In the genomic region with DNA sequence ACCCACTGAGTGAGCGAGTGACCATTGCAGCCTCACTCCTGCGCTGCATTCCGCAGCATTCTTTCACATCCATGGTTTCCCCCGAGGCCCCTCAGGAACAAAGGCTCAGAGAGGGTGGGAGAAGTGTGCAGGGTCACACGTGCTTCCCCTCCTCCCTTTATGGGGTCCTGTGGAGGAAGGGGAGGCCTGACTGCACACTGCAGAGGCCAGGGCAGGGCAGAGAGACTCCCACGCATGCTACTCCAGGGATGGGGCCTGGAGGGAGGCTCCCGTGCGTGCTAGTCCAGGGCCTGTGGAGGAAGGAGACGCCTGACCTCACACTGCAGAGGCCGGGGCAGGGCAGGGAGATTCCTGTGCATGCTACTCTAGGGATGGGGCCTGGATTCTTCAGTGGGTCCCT, we compare ENCODE assay signal across 1 cellular context.
TF ChIP-seq lines count a peak whose summit lies in the region.

No MANE protein-coding gene starts in this region.

TF ChIP-seq in K562, 482 proteins besides CTCF, POLR2A, EP300 and RAD21:
- TF ChIP-seq, protein P1, sequence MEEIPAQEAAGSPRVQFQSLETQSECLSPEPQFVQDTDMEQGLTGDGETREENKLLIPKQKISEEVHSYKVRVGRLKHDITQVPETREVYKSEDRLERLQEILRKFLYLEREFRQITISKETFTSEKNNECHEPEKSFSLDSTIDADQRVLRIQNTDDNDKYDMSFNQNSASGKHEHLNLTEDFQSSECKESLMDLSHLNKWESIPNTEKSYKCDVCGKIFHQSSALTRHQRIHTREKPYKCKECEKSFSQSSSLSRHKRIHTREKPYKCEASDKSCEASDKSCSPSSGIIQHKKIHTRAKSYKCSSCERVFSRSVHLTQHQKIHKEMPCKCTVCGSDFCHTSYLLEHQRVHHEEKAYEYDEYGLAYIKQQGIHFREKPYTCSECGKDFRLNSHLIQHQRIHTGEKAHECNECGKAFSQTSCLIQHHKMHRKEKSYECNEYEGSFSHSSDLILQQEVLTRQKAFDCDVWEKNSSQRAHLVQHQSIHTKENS (CRISPR knock-in tag; IDR thresholded peaks at IDR 0.05), result no peak
- TF ChIP-seq NR1H2 (CRISPR knock-in tag; IDR thresholded peaks at IDR 0.05) (no peak), ZNF23 (CRISPR knock-in tag; IDR thresholded peaks at IDR 0.05) (no peak), GABPA (tag; conservative IDR thresholded peaks at IDR 0.05; ENCODE audit: low read depth) (no peak), SAP30 (IDR thresholded peaks at IDR 0.05; ENCODE audit: borderline replicate concordance, insufficient read depth, low read depth, low read length, poor library complexity, severe bottlenecking) (no peak), PTRF (tag; IDR thresholded peaks at IDR 0.05) (no peak), HEY1 (CRISPR knock-in tag; IDR thresholded peaks at IDR 0.05; ENCODE audit: borderline replicate concordance) (no peak), COPS2 (conservative IDR thresholded peaks at IDR 0.05) (no peak), ZNF584 (CRISPR knock-in tag; IDR thresholded peaks at IDR 0.05; ENCODE audit: low read depth) (no peak), NEUROD1 (IDR thresholded peaks at IDR 0.05; ENCODE audit: borderline replicate concordance, low read depth, low read length, partially characterized antibody) (no peak), HNRNPK (IDR thresholded peaks at IDR 0.05; ENCODE audit: low read depth, low read length, poor library complexity, severe bottlenecking) (no peak), SNRNP70 (optimal IDR thresholded peaks at IDR 0.05; ENCODE audit: low read depth, low read length) (no peak), HDAC6 (IDR thresholded peaks at IDR 0.05; ENCODE audit: low read depth, low read length) (no peak), TRIM24 (IDR thresholded peaks at IDR 0.05) (no peak), ZNF311 (CRISPR knock-in tag; IDR thresholded peaks at IDR 0.05) (no peak), KDM2B (CRISPR knock-in tag; IDR thresholded peaks at IDR 0.05) (no peak)
- TF ChIP-seq, protein P2, sequence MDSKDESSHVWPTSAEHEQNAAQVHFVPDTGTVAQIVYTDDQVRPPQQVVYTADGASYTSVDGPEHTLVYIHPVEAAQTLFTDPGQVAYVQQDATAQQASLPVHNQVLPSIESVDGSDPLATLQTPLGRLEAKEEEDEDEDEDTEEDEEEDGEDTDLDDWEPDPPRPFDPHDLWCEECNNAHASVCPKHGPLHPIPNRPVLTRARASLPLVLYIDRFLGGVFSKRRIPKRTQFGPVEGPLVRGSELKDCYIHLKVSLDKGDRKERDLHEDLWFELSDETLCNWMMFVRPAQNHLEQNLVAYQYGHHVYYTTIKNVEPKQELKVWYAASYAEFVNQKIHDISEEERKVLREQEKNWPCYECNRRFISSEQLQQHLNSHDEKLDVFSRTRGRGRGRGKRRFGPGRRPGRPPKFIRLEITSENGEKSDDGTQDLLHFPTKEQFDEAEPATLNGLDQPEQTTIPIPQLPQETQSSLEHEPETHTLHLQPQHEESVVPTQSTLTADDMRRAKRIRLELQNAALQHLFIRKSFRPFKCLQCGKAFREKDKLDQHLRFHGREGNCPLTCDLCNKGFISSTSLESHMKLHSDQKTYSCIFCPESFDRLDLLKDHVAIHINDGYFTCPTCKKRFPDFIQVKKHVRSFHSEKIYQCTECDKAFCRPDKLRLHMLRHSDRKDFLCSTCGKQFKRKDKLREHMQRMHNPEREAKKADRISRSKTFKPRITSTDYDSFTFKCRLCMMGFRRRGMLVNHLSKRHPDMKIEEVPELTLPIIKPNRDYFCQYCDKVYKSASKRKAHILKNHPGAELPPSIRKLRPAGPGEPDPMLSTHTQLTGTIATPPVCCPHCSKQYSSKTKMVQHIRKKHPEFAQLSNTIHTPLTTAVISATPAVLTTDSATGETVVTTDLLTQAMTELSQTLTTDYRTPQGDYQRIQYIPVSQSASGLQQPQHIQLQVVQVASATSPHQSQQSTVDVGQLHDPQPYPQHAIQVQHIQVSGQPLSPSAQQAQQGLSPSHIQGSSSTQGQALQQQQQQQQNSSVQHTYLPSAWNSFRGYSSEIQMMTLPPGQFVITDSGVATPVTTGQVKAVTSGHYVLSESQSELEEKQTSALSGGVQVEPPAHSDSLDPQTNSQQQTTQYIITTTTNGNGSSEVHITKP (IDR thresholded peaks at IDR 0.05; ENCODE audit: partially characterized antibody), result no peak
- TF ChIP-seq, protein P3, sequence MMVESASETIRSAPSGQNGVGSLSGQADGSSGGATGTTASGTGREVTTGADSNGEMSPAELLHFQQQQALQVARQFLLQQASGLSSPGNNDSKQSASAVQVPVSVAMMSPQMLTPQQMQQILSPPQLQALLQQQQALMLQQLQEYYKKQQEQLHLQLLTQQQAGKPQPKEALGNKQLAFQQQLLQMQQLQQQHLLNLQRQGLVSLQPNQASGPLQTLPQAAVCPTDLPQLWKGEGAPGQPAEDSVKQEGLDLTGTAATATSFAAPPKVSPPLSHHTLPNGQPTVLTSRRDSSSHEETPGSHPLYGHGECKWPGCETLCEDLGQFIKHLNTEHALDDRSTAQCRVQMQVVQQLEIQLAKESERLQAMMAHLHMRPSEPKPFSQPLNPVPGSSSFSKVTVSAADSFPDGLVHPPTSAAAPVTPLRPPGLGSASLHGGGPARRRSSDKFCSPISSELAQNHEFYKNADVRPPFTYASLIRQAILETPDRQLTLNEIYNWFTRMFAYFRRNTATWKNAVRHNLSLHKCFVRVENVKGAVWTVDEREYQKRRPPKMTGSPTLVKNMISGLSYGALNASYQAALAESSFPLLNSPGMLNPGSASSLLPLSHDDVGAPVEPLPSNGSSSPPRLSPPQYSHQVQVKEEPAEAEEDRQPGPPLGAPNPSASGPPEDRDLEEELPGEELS (CRISPR knock-in tag; IDR thresholded peaks at IDR 0.05; ENCODE audit: borderline replicate concordance), result no peak
- TF ChIP-seq, protein P4, sequence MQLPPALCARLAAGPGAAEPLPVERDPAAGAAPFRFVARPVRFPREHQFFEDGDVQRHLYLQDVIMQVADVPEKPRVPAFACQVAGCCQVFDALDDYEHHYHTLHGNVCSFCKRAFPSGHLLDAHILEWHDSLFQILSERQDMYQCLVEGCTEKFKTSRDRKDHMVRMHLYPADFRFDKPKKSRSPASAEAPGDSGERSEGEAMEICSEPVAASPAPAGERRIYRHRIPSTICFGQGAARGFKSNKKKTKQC (CRISPR knock-in tag; IDR thresholded peaks at IDR 0.05), result no peak
- TF ChIP-seq, protein P5, sequence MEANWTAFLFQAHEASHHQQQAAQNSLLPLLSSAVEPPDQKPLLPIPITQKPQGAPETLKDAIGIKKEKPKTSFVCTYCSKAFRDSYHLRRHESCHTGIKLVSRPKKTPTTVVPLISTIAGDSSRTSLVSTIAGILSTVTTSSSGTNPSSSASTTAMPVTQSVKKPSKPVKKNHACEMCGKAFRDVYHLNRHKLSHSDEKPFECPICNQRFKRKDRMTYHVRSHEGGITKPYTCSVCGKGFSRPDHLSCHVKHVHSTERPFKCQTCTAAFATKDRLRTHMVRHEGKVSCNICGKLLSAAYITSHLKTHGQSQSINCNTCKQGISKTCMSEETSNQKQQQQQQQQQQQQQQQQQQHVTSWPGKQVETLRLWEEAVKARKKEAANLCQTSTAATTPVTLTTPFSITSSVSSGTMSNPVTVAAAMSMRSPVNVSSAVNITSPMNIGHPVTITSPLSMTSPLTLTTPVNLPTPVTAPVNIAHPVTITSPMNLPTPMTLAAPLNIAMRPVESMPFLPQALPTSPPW (CRISPR knock-in tag; IDR thresholded peaks at IDR 0.05), result no peak
